ENCODE assay signal across 11 cellular contexts in the genomic region with DNA sequence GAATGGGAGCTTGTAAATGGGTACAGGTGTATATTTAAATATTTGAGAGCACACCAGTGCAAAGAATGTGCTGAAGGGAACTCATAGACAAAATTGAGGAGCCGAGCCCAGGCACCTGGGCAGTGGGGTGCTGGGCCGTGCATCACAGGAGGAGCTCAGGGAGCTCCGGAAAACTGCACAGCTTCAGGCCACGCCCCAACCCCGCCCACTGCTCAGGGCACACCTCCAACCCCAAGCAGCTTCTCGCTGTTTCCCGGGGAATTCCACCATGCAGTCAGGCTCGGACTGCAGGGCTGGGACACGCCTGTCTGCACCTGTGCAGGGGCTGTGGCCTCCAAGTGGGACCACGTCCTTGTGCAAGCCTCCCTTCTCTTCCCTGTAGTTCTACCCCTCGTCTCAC.
A peak's percentile ranks its signal among the peaks of the same experiment; 100 is the strongest.
DNase-seq lines count a peak whose midpoint lies in the region; ATAC-seq and TF ChIP-seq lines count a peak whose summit lies in the region.
"Had no signal": no experiment of that assay in that cellular context is flagged by ENCODE, and none has a peak within 500 bp of the region (broad histone marks: within the 10 kb centered on the region; RNA-seq: fewer than 3 reads in every experiment).

No MANE protein-coding gene starts in this region.

- peaks cover 7 to 18% of the 10 kb centered on the region in 2 donors for H3K36me3 Mint-ChIP-seq in activated T-cell treated with anti-CD3 and anti-CD28 coated beads, Interleukin-2, amount 50 U/mL, for 72 hours (ENCODE audit: insufficient read depth in 2 of 2)
- peaks cover 54% of the 10 kb centered on the region for H3K36me3 Mint-ChIP-seq in activated B cell treated with CpG ODN at 0.5 μM for 24 hours (ENCODE audit: low read depth)
- H3K36me3 Mint-ChIP-seq in type B pancreatic cell: peaks cover 22% of the 10 kb centered on the region

- DNase-seq in activated T-cell treated with anti-CD3 and anti-CD28 coated beads, Interleukin-2, amount 50 U/mL, for 1 hour: peak; percentile 8
- no peak for DNase-seq in activated T-cell treated with anti-CD3 and anti-CD28 coated beads, Interleukin-2, amount 50 U/mL, for 72 hours
- DNase-seq in activated B cell treated with CpG ODN at 0.5 μM for 24 hours (no peak), iPS-NIHi7 (ENCODE audit: extremely low spot score) (peak; percentile 83), type B pancreatic cell (ENCODE audit: extremely low spot score, unreplicated experiment) (peak; percentile 69), SW 1271 (lab: John Stamatoyannopoulos, UW) (no peak)
- DNase-seq: naive B cell had no signal

- peaks cover 0 to 6% of the 10 kb centered on the region in 2 donors for H3K9me3 Mint-ChIP-seq in activated T-cell treated with anti-CD3 and anti-CD28 coated beads, Interleukin-2, amount 50 U/mL, for 72 hours
- H3K9me3 Mint-ChIP-seq in activated B cell treated with CpG ODN at 0.5 μM for 24 hours: no peaks in the 10 kb centered on the region
- H3K9me3 Mint-ChIP-seq in type B pancreatic cell: no peaks in the 10 kb centered on the region

- CTCF ChIA-PET in activated B cell treated with CpG ODN at 0.5 μM for 24 hours (lab: Charles Lee): no interaction called here

- H3K27me3 Mint-ChIP-seq in activated T-cell treated with anti-CD3 and anti-CD28 coated beads, Interleukin-2, amount 50 U/mL, for 72 hours (ENCODE audit: low read depth): no peaks in the 10 kb centered on the region
- H3K27me3 Mint-ChIP-seq in activated B cell treated with CpG ODN at 0.5 μM for 24 hours (no peaks in the 10 kb centered on the region), type B pancreatic cell (no peaks in the 10 kb centered on the region)
- H3K27me3 Mint-ChIP-seq: B cell, naive B cell had no signal

- no peak for ATAC-seq in activated T-cell treated with anti-CD3 and anti-CD28 coated beads, Interleukin-2, amount 50 U/mL, for 72 hours (replicated peaks in 1 of 2)
- ATAC-seq in activated B cell treated with CpG ODN at 0.5 μM for 24 hours (ENCODE audit: low read depth) (peak; percentile 45), HG02759 (IDR thresholded peaks at IDR 0.05; ENCODE audit: unreplicated experiment) (no peak), HG02852 (IDR thresholded peaks at IDR 0.05; ENCODE audit: unreplicated experiment) (no peak)

- no peak overlapping the region for H3K27ac Mint-ChIP-seq in activated T-cell treated with anti-CD3 and anti-CD28 coated beads, Interleukin-2, amount 50 U/mL, for 72 hours
- H3K27ac Mint-ChIP-seq in activated B cell treated with CpG ODN at 0.5 μM for 24 hours (no peak overlapping the region), type B pancreatic cell (peak overlapping the region; percentile 11)
- H3K27ac Mint-ChIP-seq: activated T-helper 2 cell treated with anti-CD3 and anti-CD28 coated beads, Interferon-gamma antibody, Interleukin-2, Interleukin-4, amounts not matched to agents 10 μg/mL and 5 μg/mL and 100 μg/mL, durations not matched to agents 14 hours and 24 hours and 36 hours; B cell; naive B cell had no signal

- H3K4me3 Mint-ChIP-seq in activated T-cell treated with anti-CD3 and anti-CD28 coated beads, Interleukin-2, amount 50 U/mL, for 72 hours: no peak overlapping the region
- H3K4me3 Mint-ChIP-seq in activated B cell treated with CpG ODN at 0.5 μM for 24 hours: no peak overlapping the region
- H3K4me3 Mint-ChIP-seq in type B pancreatic cell: no peak overlapping the region
- H3K4me3 Mint-ChIP-seq: B cell, naive B cell had no signal

- POLR2A ChIA-PET in activated B cell treated with CpG ODN at 0.5 μM for 24 hours (lab: Charles Lee): no interaction called here

- intact Hi-C loops in activated B cell treated with CpG ODN at 0.5 μM for 24 hours (cut with micrococcal nuclease): no loop called here

- peaks cover 5% of the 10 kb centered on the region for H3K4me1 Mint-ChIP-seq in activated T-cell treated with anti-CD3 and anti-CD28 coated beads, Interleukin-2, amount 50 U/mL, for 72 hours (ENCODE audit: low read depth)
- H3K4me1 Mint-ChIP-seq in activated B cell treated with CpG ODN at 0.5 μM for 24 hours (no peaks in the 10 kb centered on the region), type B pancreatic cell (ENCODE audit: unreplicated experiment) (peaks cover 18% of the 10 kb centered on the region)
- H3K4me1 Mint-ChIP-seq: B cell had no signal

- TF ChIP-seq CTCF in activated B cell treated with CpG ODN at 0.5 μM for 24 hours (IDR thresholded peaks at IDR 0.05): no peak
- no peak for TF ChIP-seq CTCF in type B pancreatic cell (conservative IDR thresholded peaks at IDR 0.05)

Comparison
In these comparisons a context has a peak if more than half of its experiments do, and no peak if none do; other contexts are left out.
1. DNase-seq: peak in activated T-cell treated with anti-CD3 and anti-CD28 coated beads, Interleukin-2, amount 50 U/mL, for 1 hour (single experiment), iPS-NIHi7 (single experiment) and type B pancreatic cell (single experiment); none in activated T-cell treated with anti-CD3 and anti-CD28 coated beads, Interleukin-2, amount 50 U/mL, for 72 hours (0 of 2), activated B cell treated with CpG ODN at 0.5 μM for 24 hours (single experiment) and SW 1271 (0 of 2).